Comparison of ENCODE assay signal across 15 cellular contexts in the genomic region with DNA sequence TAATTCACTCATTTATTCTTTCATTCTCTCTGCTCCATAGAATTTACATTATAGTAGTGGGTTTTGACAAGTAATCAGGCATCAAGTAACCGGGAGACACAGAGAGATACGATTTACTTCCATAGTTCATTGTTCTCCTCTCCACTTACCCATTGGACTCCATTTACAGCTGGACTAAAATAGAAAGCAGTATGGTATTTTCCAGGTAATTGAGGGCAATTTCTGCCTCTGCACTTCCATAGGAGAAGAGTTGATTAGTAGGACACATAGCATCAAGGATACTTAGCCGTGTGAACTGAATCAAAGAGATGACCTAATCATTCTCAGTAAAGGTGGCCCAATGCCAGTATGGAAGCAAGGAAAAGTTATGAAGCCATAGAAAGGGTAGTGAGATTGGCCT.
DNase-seq lines count a peak whose midpoint lies in the region; TF ChIP-seq lines count a peak whose summit lies in the region.
"Had no signal": no experiment of that assay in that cellular context is flagged by ENCODE, and none has a peak within 500 bp of the region (broad histone marks: within the 10 kb centered on the region; RNA-seq: fewer than 3 reads in every experiment).

No MANE protein-coding gene starts in this region.

- H3K9me3 ChIP-seq in endodermal cell (ENCODE audit: control insufficient read depth, low read length) (no peaks in the 10 kb centered on the region), neural progenitor cell (ENCODE audit: low read depth) (no peaks in the 10 kb centered on the region), suprapubic skin (no peaks in the 10 kb centered on the region)
- H3K9me3 ChIP-seq: A549, BE2C had no signal

- H3K27ac ChIP-seq in endodermal cell (ENCODE audit: low read depth, low read length) (peak overlapping the region; percentile 65), neural progenitor cell (no peak overlapping the region), suprapubic skin (no peak overlapping the region)
- H3K27ac ChIP-seq: A549, C4-2B had no signal

- no peaks in the 10 kb centered on the region for H3K4me1 ChIP-seq in endodermal cell (ENCODE audit: control insufficient read depth, insufficient read depth, low read length)
- peaks cover 40% of the 10 kb centered on the region for H3K4me1 ChIP-seq in neural progenitor cell
- no peaks in the 10 kb centered on the region for H3K4me1 ChIP-seq in suprapubic skin
- H3K4me1 ChIP-seq: A549, BE2C had no signal

- no peak for TF ChIP-seq CTCF in endodermal cell (conservative IDR thresholded peaks at IDR 0.05)
- no peak for TF ChIP-seq CTCF in neural progenitor cell (IDR thresholded peaks at IDR 0.05)
- no peak for TF ChIP-seq CTCF in suprapubic skin (IDR thresholded peaks at IDR 0.05)

- H3K9me3 Mint-ChIP-seq in endodermal cell (no peaks in the 10 kb centered on the region), neural progenitor cell (no peaks in the 10 kb centered on the region)
- H3K9me3 Mint-ChIP-seq: H9 had no signal

- no peak for TF ChIP-seq POLR2A in suprapubic skin (IDR thresholded peaks at IDR 0.05)

- H3K4me3 Mint-ChIP-seq in endodermal cell (no peak overlapping the region), neural progenitor cell (no peak overlapping the region)
- H3K4me3 Mint-ChIP-seq: CD4-positive, alpha-beta memory T cell; H9 had no signal

- no peak overlapping the region for H3K9ac ChIP-seq in endodermal cell (ENCODE audit: extremely low read depth, low read length, poor library complexity, severe bottlenecking)
- H3K9ac ChIP-seq in neural progenitor cell: no peak overlapping the region

- no peaks in the 10 kb centered on the region for H4K20me1 ChIP-seq in neural progenitor cell (ENCODE audit: low read depth)

- H3K36me3 ChIP-seq in endodermal cell (ENCODE audit: control insufficient read depth, insufficient read depth, low read length) (no peaks in the 10 kb centered on the region), neural progenitor cell (no peaks in the 10 kb centered on the region), suprapubic skin (no peaks in the 10 kb centered on the region)
- H3K36me3 ChIP-seq: BE2C had no signal

- no peak for TF ChIP-seq EP300 in suprapubic skin (IDR thresholded peaks at IDR 0.05)

- H3K79me2 ChIP-seq in neural progenitor cell (ENCODE audit: low read depth): no peaks in the 10 kb centered on the region

- H3K27ac Mint-ChIP-seq in endodermal cell (no peak overlapping the region), neural progenitor cell (peak overlapping the region; percentile 40)
- H3K27ac Mint-ChIP-seq: CD4-positive, alpha-beta memory T cell; H9 had no signal

- H3K27me3 Mint-ChIP-seq in endodermal cell (ENCODE audit: insufficient read depth) (no peaks in the 10 kb centered on the region), neural progenitor cell (ENCODE audit: insufficient read depth, low read depth) (no peaks in the 10 kb centered on the region)

- H3K4me2 ChIP-seq in neural progenitor cell: peak overlapping the region; percentile 36
- H3K4me2 ChIP-seq: A549 had no signal

- H3K27me3 ChIP-seq in endodermal cell (ENCODE audit: control insufficient read depth, insufficient read depth, low read length, poor library complexity, severe bottlenecking): no peaks in the 10 kb centered on the region
- no peaks in the 10 kb centered on the region for H3K27me3 ChIP-seq in neural progenitor cell
- no peaks in the 10 kb centered on the region for H3K27me3 ChIP-seq in suprapubic skin
- H3K27me3 ChIP-seq: BE2C had no signal

- no peaks in the 10 kb centered on the region for H3K36me3 Mint-ChIP-seq in endodermal cell (ENCODE audit: low read depth)
- no peaks in the 10 kb centered on the region for H3K36me3 Mint-ChIP-seq in neural progenitor cell
- H3K36me3 Mint-ChIP-seq: CD4-positive, alpha-beta memory T cell had no signal

- no peaks in the 10 kb centered on the region for H3F3A ChIP-seq in neural progenitor cell (ENCODE audit: low read depth)

- H2AFZ ChIP-seq in neural progenitor cell (replicated peaks): no peak overlapping the region

- no peak overlapping the region for H3K4me3 ChIP-seq in endodermal cell (ENCODE audit: low read length)
- H3K4me3 ChIP-seq in neural progenitor cell: no peak overlapping the region
- no peak overlapping the region for H3K4me3 ChIP-seq in suprapubic skin
- H3K4me3 ChIP-seq: A549 had no signal

- DNase-seq in NCI-H446 (lab: John Stamatoyannopoulos, UW) (peak; percentile 56 to 62), NCI-H69 (lab: John Stamatoyannopoulos, UW) (peak; percentile 50), endodermal cell (no peak), neural progenitor cell (ENCODE audit: low spot score) (no peak), T-helper 1 cell (no peak), COLO829 (ENCODE audit: low spot score) (no peak), suprapubic skin (ENCODE audit: low spot score in 2 of 2) (no peak)
- DNase-seq: BE2C; CD4-positive, alpha-beta memory T cell; COR-L47; GOT3; H9; IMR-90 had no signal

- H3K4me1 Mint-ChIP-seq in endodermal cell (peaks cover 25% of the 10 kb centered on the region), neural progenitor cell (peaks cover 54% of the 10 kb centered on the region)
- H3K4me1 Mint-ChIP-seq: CD4-positive, alpha-beta memory T cell had no signal

- WGBS in endodermal cell (ENCODE audit: insufficient coverage in 1 of 2, insufficient read length in 1 of 2), 2 experiments: 88 to 94% methylated on average over 1 to 3 of the region's 3 CpGs
- WGBS in suprapubic skin: 60% methylated on average over 3 of the region's 3 CpGs

Comparison
In these comparisons a context has a peak if more than half of its experiments do, and no peak if none do; other contexts are left out.
1. DNase-seq: peak in NCI-H446 (2 of 2) and NCI-H69 (single experiment); none in endodermal cell (single experiment), neural progenitor cell (single experiment), T-helper 1 cell (0 of 5), COLO829 (single experiment) and suprapubic skin (0 of 2).